In the genomic region with DNA sequence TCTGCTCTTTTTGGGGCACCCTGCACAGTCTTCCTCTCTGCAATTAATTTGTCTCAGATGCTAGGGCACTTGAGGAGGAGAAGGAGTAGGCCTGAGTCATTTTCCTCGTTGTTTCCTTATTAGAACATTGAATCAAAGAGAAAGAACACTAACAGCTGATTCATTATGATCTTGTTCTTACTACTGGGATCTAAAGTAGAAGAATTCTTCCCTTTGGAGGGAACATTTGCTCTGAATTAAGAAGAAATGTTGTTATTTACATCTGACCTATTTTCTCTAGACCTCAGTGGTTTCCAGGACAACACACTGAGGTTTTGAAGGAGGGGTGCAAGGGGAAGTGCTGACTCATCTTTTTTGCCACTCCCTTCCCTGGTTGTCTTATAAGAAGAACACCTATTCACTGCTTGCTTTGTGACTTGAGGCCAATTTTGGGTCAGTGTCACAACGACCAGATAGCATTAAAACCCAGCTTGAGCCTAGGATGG, we compare ENCODE assay signal across 9 cellular contexts. TPM values are rescaled to one million over a fixed set of nuclear protein-coding genes. Genes with fewer than 3 reads are reported as not detected.
DNase-seq lines count a peak whose midpoint lies in the region; ATAC-seq and TF ChIP-seq lines count a peak whose summit lies in the region.
"Had no signal": no experiment of that assay in that cellular context is flagged by ENCODE, and none has a peak within 500 bp of the region (broad histone marks: within the 10 kb centered on the region; RNA-seq: fewer than 3 reads in every experiment).

No MANE protein-coding gene starts in this region.

- TF ChIP-seq CTCF in adrenal gland (IDR thresholded peaks at IDR 0.05) (no peak), GM13977 (IDR thresholded peaks at IDR 0.05; ENCODE audit: extremely low read depth, insufficient read depth, missing control alignments) (no peak)

- H3K9me3 Mint-ChIP-seq in activated naive CD4-positive, alpha-beta T cell treated with anti-CD3 and anti-CD28 coated beads, Interleukin-2, amount 10 ng/mL, durations not matched to agents 7 days and 5 days, result no peaks in the 10 kb centered on the region
- H3K9me3 Mint-ChIP-seq: stimulated activated memory B cell treated with anti-CD40 and anti-IgM and Interleukin-4, amounts not matched to agents 10 μg/mL and 1 μg/mL and 100 μg/mL, for 72 hours had no signal

- no peaks in the 10 kb centered on the region for H3K27me3 Mint-ChIP-seq in activated naive CD4-positive, alpha-beta T cell treated with anti-CD3 and anti-CD28 coated beads, Interleukin-2, amount 10 ng/mL, durations not matched to agents 7 days and 5 days

- H3K27ac Mint-ChIP-seq in activated naive CD4-positive, alpha-beta T cell treated with anti-CD3 and anti-CD28 coated beads, Interleukin-2, amount 10 ng/mL, durations not matched to agents 7 days and 5 days, result peak overlapping the region; percentile 77
- H3K27ac Mint-ChIP-seq: stimulated activated memory B cell treated with anti-CD40 and anti-IgM and Interleukin-4, amounts not matched to agents 10 μg/mL and 1 μg/mL and 100 μg/mL, for 72 hours had no signal

- peaks cover 65% of the 10 kb centered on the region for H3K36me3 Mint-ChIP-seq in activated naive CD4-positive, alpha-beta T cell treated with anti-CD3 and anti-CD28 coated beads, Interleukin-2, amount 10 ng/mL, durations not matched to agents 7 days and 5 days

- ATAC-seq in GM18868 (IDR thresholded peaks at IDR 0.05; ENCODE audit: unreplicated experiment), result no peak
- ATAC-seq: stimulated activated memory B cell treated with anti-CD40 and anti-IgM and Interleukin-4, amounts not matched to agents 10 μg/mL and 1 μg/mL and 100 μg/mL, for 72 hours had no signal

- no peaks in the 10 kb centered on the region for H3K27me3 ChIP-seq in adrenal gland

- TF ChIP-seq POLR2A in adrenal gland (IDR thresholded peaks at IDR 0.05), result no peak

- CTCF ChIA-PET in activated naive CD4-positive, alpha-beta T cell treated with anti-CD3 and anti-CD28 coated beads, Interleukin-2, amount 10 ng/mL, durations not matched to agents 7 days and 5 days (lab: Charles Lee), result interaction anchor here (1.2 to 3.0 kb wide), 3 partner anchors 9 to 117 kb away, joined by 5 to 10 read pairs (median 7); no protein-coding TSS in a partner anchor

- no peak overlapping the region for H3K27ac ChIP-seq in adrenal gland

- peaks cover 39% of the 10 kb centered on the region for H3K4me1 Mint-ChIP-seq in activated naive CD4-positive, alpha-beta T cell treated with anti-CD3 and anti-CD28 coated beads, Interleukin-2, amount 10 ng/mL, durations not matched to agents 7 days and 5 days

- in situ Hi-C loops in GM13977 (cut with MboI; ENCODE audit: low pct_unique_long_range_greater_than_20kb, low sequenced_read_pairs, unreplicated experiment), result no loop called here

- DNase-seq in ELR (ENCODE audit: low read depth), result peak; percentile 66
- DNase-seq in HPDE6-E6E7 (ENCODE audit: extremely low spot score), result peak; percentile 59
- DNase-seq in activated naive CD4-positive, alpha-beta T cell treated with anti-CD3 and anti-CD28 coated beads, Interleukin-2, amount 10 ng/mL, durations not matched to agents 7 days and 5 days, result peak; percentile 29
- peak; percentile 58 for DNase-seq in kidney tubule cell (ENCODE audit: low spot score)
- DNase-seq in ecto neural progenitor cell (ENCODE audit: low spot score), result no peak
- DNase-seq in adrenal gland, result no peak
- no peak for DNase-seq in GM13977 (ENCODE audit: low spot score)

- intact Hi-C loops in adrenal gland (cut with DNase I), result loop anchor here in 1 of 2 donors (10.0 kb wide), 1 partner anchor 253 kb away; no protein-coding TSS in a partner anchor

- no peaks in the 10 kb centered on the region for H3K9me3 ChIP-seq in adrenal gland (replicated peaks in 1 of 3)

- H3K4me3 ChIP-seq in adrenal gland, result no peak overlapping the region

- peaks cover 0 to 7% of the 10 kb centered on the region in 2 donors for H3K4me1 ChIP-seq in adrenal gland (replicated peaks in 1 of 2)

- 45 to 68% (median 51%) methylated on average over 2 of the region's 2 CpGs for WGBS in adrenal gland, 4 donors

- no peaks in the 10 kb centered on the region for H3K36me3 ChIP-seq in adrenal gland (replicated peaks in 1 of 2)

- no peak overlapping the region for H3K4me3 Mint-ChIP-seq in activated naive CD4-positive, alpha-beta T cell treated with anti-CD3 and anti-CD28 coated beads, Interleukin-2, amount 10 ng/mL, durations not matched to agents 7 days and 5 days
- H3K4me3 Mint-ChIP-seq: stimulated activated memory B cell treated with anti-CD40 and anti-IgM and Interleukin-4, amounts not matched to agents 10 μg/mL and 1 μg/mL and 100 μg/mL, for 72 hours had no signal

RNA-seq across cellular contexts. Expression of gene STAT1, which starts 24.3 kb away (rescaled TPM):
- 100 to 1,000 TPM in 2 of 8 donors, 10 to 100 TPM in 6; 55.3 to 165 (median 82.0) TPM for total RNA-seq in adrenal gland
- 10 to 100 TPM; 11.9 to 99.5 (median 17.1) TPM for polyA plus RNA-seq in adrenal gland

Comparison
In these comparisons a context has a peak if more than half of its experiments do, and no peak if none do; other contexts are left out.
1. DNase-seq: peak in ELR (single experiment), HPDE6-E6E7 (single experiment), activated naive CD4-positive, alpha-beta T cell treated with anti-CD3 and anti-CD28 coated beads, Interleukin-2, amount 10 ng/mL, durations not matched to agents 7 days and 5 days (single experiment) and kidney tubule cell (single experiment); none in ecto neural progenitor cell (single experiment), adrenal gland (0 of 7) and GM13977 (single experiment).